ENCODE assay signal across 8 cellular contexts in the genomic region with DNA sequence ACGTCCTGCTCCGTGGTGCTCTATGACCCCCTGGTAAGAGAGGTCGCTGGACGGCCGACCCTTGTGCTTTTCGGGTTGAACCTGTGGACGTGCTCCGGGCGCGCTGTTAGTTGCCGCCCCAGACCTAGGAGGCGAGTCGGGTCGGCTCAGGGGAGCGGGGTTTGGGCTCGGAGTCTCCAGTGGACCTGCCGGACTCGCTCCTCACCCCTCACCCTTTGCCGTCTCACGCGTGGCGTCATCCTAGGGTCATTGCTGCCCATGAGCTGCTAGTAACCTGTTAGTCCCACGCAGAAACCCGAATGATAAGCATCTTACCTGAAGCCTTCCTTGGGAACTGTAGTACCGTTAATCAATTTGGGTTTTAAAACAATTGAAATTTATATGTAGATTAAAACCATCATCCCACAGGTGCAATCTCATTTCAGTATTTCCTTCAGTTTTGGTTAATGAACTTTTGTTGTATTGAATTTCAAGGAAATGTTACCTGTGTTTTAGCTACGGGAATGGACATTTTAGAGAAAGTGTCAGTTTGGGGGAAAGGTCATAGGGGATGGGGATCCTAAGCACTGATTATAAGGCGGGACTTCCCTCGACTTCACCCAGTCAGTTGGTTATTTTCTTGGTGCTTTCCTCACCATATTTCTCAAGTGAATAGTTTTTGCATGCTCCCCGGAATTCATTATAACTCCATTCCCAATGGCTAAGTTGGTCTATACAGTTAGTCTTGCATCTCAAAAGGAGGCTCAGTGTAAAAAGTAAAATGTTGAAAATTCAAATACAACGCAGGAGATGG. TPM values are rescaled to one million over a fixed set of nuclear protein-coding genes. Genes with fewer than 3 reads are reported as not detected.
A peak's percentile ranks its signal among the peaks of the same experiment; 100 is the strongest.
DNase-seq lines count a peak whose midpoint lies in the region; ATAC-seq and TF ChIP-seq lines count a peak whose summit lies in the region.

No MANE protein-coding gene starts in this region.

- H3K27me3 ChIP-seq in ACC112 (ENCODE audit: insufficient read depth, low read length): no peaks in the 10 kb centered on the region
- no peaks in the 10 kb centered on the region for H3K27me3 ChIP-seq in WERI-Rb-1 (ENCODE audit: insufficient read depth, low read depth, severe bottlenecking)
- H3K27me3 ChIP-seq in rectal smooth muscle tissue (ENCODE audit: control insufficient read depth, insufficient read depth, low read length): no peaks in the 10 kb centered on the region

- H3K79me2 ChIP-seq in ACC112 (ENCODE audit: control insufficient read depth, insufficient read depth, low read length, unreplicated experiment): peaks cover 62% of the 10 kb centered on the region

- peak overlapping the region; percentile 84 for H3K4me3 Mint-ChIP-seq in glutamatergic neuron (ENCODE audit: unreplicated experiment)

- H3K4me1 ChIP-seq in ACC112 (ENCODE audit: control insufficient read depth, insufficient read depth, low read length, unreplicated experiment): peaks cover 17% of the 10 kb centered on the region
- H3K4me1 ChIP-seq in rectal smooth muscle tissue (ENCODE audit: control insufficient read depth, insufficient read depth, low read length): peaks cover 10% of the 10 kb centered on the region

- no peak for DNase-seq in WERI-Rb-1
- DNase-seq in glutamatergic neuron: no peak
- DNase-seq in dedifferentiated amniotic fluid mesenchymal stem cell (ENCODE audit: extremely low spot score): no peak
- no peak for DNase-seq in kidney tubule cell (ENCODE audit: low spot score)

- H3K9me3 ChIP-seq in WERI-Rb-1 (ENCODE audit: severe bottlenecking): no peaks in the 10 kb centered on the region

- H3K9me3 Mint-ChIP-seq in glutamatergic neuron (ENCODE audit: unreplicated experiment): peaks cover 4% of the 10 kb centered on the region

- peaks cover 10% of the 10 kb centered on the region for H3K27me3 Mint-ChIP-seq in glutamatergic neuron (ENCODE audit: unreplicated experiment)

- peaks cover 4% of the 10 kb centered on the region for H3K36me3 Mint-ChIP-seq in glutamatergic neuron (ENCODE audit: unreplicated experiment)

- H3K9ac ChIP-seq in rectal smooth muscle tissue (ENCODE audit: low read length): peak overlapping the region; percentile 91

- peak overlapping the region; percentile 99 for H3K4me3 ChIP-seq in ACC112 (ENCODE audit: low read depth, low read length)
- H3K4me3 ChIP-seq in WERI-Rb-1 (ENCODE audit: low read depth, low read length): peak overlapping the region; percentile 92
- peak overlapping the region; percentile 99 for H3K4me3 ChIP-seq in rectal smooth muscle tissue (ENCODE audit: low read length)

- H3K36me3 ChIP-seq in ACC112 (ENCODE audit: insufficient read depth, low read length) (no peaks in the 10 kb centered on the region), WERI-Rb-1 (peaks cover 25% of the 10 kb centered on the region), rectal smooth muscle tissue (ENCODE audit: control insufficient read depth, insufficient read depth, low read length) (peaks cover 2% of the 10 kb centered on the region)

- H3K27ac ChIP-seq in ACC112 (ENCODE audit: low read depth, low read length): peak overlapping the region; percentile 91
- peak overlapping the region; percentile 98 for H3K27ac ChIP-seq in WERI-Rb-1
- peak overlapping the region; percentile 96 for H3K27ac ChIP-seq in rectal smooth muscle tissue (ENCODE audit: low read depth, low read length)

- TF ChIP-seq CTCF in WERI-Rb-1 (IDR thresholded peaks at IDR 0.05; ENCODE audit: low read depth, low read length) (no peak), glutamatergic neuron (IDR thresholded peaks at IDR 0.05; ENCODE audit: partially characterized antibody, unreplicated experiment) (no peak)

- H3K27ac Mint-ChIP-seq in glutamatergic neuron (ENCODE audit: unreplicated experiment): peak overlapping the region; percentile 92

- peak; percentile 7 for ATAC-seq in GM18861 (IDR thresholded peaks at IDR 0.05; ENCODE audit: unreplicated experiment)
- ATAC-seq in HG03064 (IDR thresholded peaks at IDR 0.05; ENCODE audit: low read depth, unreplicated experiment): peak; percentile 11

- H3K4me1 Mint-ChIP-seq in glutamatergic neuron (ENCODE audit: low read depth, unreplicated experiment): peaks cover 23% of the 10 kb centered on the region

- H2AFZ ChIP-seq in ACC112 (ENCODE audit: low read length, unreplicated experiment): peak overlapping the region; percentile 100

RNA-seq across cellular contexts. Expression of a gene that starts 0.5 kb away (rescaled TPM):
- 96.2 TPM for total RNA-seq in glutamatergic neuron (ENCODE audit: unreplicated experiment)

RNA-seq across cellular contexts. Expression of a gene that starts 1.1 kb away (rescaled TPM):
- 113 TPM for total RNA-seq in glutamatergic neuron (ENCODE audit: unreplicated experiment)

RNA-seq across cellular contexts. Expression of a gene that starts 57.1 kb away (rescaled TPM):
- total RNA-seq in glutamatergic neuron (ENCODE audit: unreplicated experiment): 1.3 TPM
